Comparison of ENCODE assay signal across 14 cellular contexts in the genomic region with DNA sequence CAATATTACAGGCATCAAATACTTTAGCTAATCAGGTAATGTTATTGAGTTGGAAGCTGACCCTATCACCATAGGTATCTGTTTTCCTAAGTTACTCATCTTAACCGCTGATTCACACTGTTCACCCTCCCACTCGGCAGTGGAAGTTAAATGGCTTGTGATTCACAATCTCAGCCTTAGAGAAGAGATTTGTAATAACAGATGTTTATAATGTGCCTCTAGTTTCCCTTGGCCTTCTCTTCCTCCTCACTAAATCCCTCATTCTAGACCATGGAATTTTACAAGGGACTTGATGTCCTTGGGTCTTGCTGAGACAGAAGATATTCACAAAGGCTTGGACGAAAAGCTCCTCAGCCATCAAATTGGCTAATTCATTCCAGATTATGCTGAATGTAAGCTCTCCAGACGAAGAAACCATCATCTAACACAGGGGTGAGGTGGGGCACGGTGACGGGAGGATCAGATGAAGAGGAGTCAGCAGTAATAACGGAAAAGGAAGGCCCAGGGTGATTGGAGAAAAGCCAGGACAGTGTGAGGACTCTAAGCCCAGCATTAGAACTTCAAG.
DNase-seq lines count a peak whose midpoint lies in the region; ATAC-seq, FAIRE-seq and TF ChIP-seq lines count a peak whose summit lies in the region.
"Had no signal": no experiment of that assay in that cellular context is flagged by ENCODE, and none has a peak within 500 bp of the region (broad histone marks: within the 10 kb centered on the region; RNA-seq: fewer than 3 reads in every experiment).

No MANE protein-coding gene starts in this region.

- peak; percentile 76 for FAIRE-seq in endothelial cell of umbilical vein (lab: Jason Lieb, UNC)
- FAIRE-seq: HepG2 had no signal

- H3K23ac ChIP-seq in mesendoderm (ENCODE audit: low read length) = no peak overlapping the region

- ATAC-seq in omental fat pad (ENCODE audit: low FRiP score) = peak; percentile 90
- no peak for ATAC-seq in HG03025 (IDR thresholded peaks at IDR 0.05; ENCODE audit: low FRiP score, unreplicated experiment)
- ATAC-seq: HepG2 had no signal

- no peak overlapping the region for H4K5ac ChIP-seq in mesendoderm (ENCODE audit: low read length)

- H3K4me3 ChIP-seq in AG04450 (ENCODE audit: low read depth, low read length) (no peak overlapping the region), endothelial cell of umbilical vein (replicated peaks in 1 of 3; ENCODE audit: insufficient read depth in 1 of 3, low read depth in 1 of 3, low read length in 3 of 3) (no peak overlapping the region), mesendoderm (ENCODE audit: low read length) (no peak overlapping the region)

- H3K56ac ChIP-seq in mesendoderm (ENCODE audit: low read length) = no peak overlapping the region

- H2BK120ac ChIP-seq in mesendoderm (ENCODE audit: low read depth, low read length) = no peak overlapping the region

- H3K9me1 ChIP-seq in endothelial cell of umbilical vein (replicated peaks; ENCODE audit: control insufficient read depth, extremely low read depth, insufficient read depth, low read length) = no peaks in the 10 kb centered on the region

- H4K8ac ChIP-seq in mesendoderm (ENCODE audit: low read depth, low read length) = no peak overlapping the region

- H3K4ac ChIP-seq in mesendoderm (ENCODE audit: low read depth, low read length) = no peak overlapping the region

- H3K4me2 ChIP-seq in endothelial cell of umbilical vein (ENCODE audit: insufficient read depth, low read length) = no peak overlapping the region
- H3K4me2 ChIP-seq in mesendoderm (ENCODE audit: low read length) = no peak overlapping the region

- H3K9me3 ChIP-seq in AG04450 (ENCODE audit: control insufficient read depth, insufficient read depth, low read length) (no peaks in the 10 kb centered on the region), endothelial cell of umbilical vein (replicated peaks; ENCODE audit: control insufficient read depth, insufficient read depth, low read length) (no peaks in the 10 kb centered on the region)

- H3K79me2 ChIP-seq in endothelial cell of umbilical vein (ENCODE audit: control insufficient read depth, insufficient read depth, low read length) (no peaks in the 10 kb centered on the region), mesendoderm (ENCODE audit: control insufficient read depth, insufficient read depth, low read length) (no peaks in the 10 kb centered on the region)

- TF ChIP-seq CTCF in AG04450 (IDR thresholded peaks at IDR 0.05; ENCODE audit: low read depth, low read length) (no peak), endothelial cell of umbilical vein (IDR thresholded peaks at IDR 0.05; ENCODE audit: extremely low read depth in 1 of 2, insufficient read depth in 1 of 2, low read depth in 1 of 2, low read length in 2 of 2) (no peak), omental fat pad (IDR thresholded peaks at IDR 0.05) (no peak)

- peak overlapping the region; percentile 67 for H2AFZ ChIP-seq in endothelial cell of umbilical vein (ENCODE audit: low read depth, low read length)

- H3K27ac ChIP-seq in AG04450 (ENCODE audit: low read depth, low read length) = peak overlapping the region; percentile 40
- peak overlapping the region; percentile 15 for H3K27ac ChIP-seq in endothelial cell of umbilical vein (ENCODE audit: insufficient read depth, low read depth, low read length)
- no peak overlapping the region for H3K27ac ChIP-seq in mesendoderm (ENCODE audit: low read depth, low read length)

- intact Hi-C loops in endothelial cell of umbilical vein (cut with micrococcal nuclease) = no loop called here

- H3K4me1 ChIP-seq in endothelial cell of umbilical vein (ENCODE audit: control insufficient read depth, extremely low read depth, insufficient read depth, low read length) (peaks cover 7% of the 10 kb centered on the region), mesendoderm (ENCODE audit: control insufficient read depth, low read depth, low read length) (no peaks in the 10 kb centered on the region)

- no peaks in the 10 kb centered on the region for H4K20me1 ChIP-seq in endothelial cell of umbilical vein (replicated peaks; ENCODE audit: control insufficient read depth, extremely low read depth, insufficient read depth, low read length)

- no peak for TF ChIP-seq POLR2A in endothelial cell of umbilical vein (IDR thresholded peaks at IDR 0.05; ENCODE audit: low read depth, low read length)

- CTCF ChIA-PET in AG04450 (lab: Charles Lee) = no interaction called here
- CTCF ChIA-PET in endothelial cell of umbilical vein (lab: Charles Lee) = interaction anchor here (1.6 kb wide), 1 partner anchor 13 kb away, joined by 7 read pairs; no protein-coding TSS in a partner anchor

- H3K9ac ChIP-seq in endothelial cell of umbilical vein (replicated peaks; ENCODE audit: extremely low read depth, insufficient read depth, low read length) (no peak overlapping the region), mesendoderm (ENCODE audit: low read length) (no peak overlapping the region)

- H3K36me3 ChIP-seq in endothelial cell of umbilical vein (ENCODE audit: control insufficient read depth in 2 of 2, extremely low read depth in 1 of 2, insufficient read depth in 2 of 2, low read length in 2 of 2) (no peaks in the 10 kb centered on the region), mesendoderm (ENCODE audit: control insufficient read depth, insufficient read depth, low read length) (no peaks in the 10 kb centered on the region)

- POLR2A ChIA-PET in AG04450 (lab: Yijun Ruan, JAX) (no interaction called here), endothelial cell of umbilical vein (lab: Charles Lee) (no interaction called here)

- no peak overlapping the region for H2BK15ac ChIP-seq in mesendoderm (replicated peaks; ENCODE audit: low read depth)

- no peak overlapping the region for H3K18ac ChIP-seq in mesendoderm (ENCODE audit: low read length)

- dilution Hi-C loops in endothelial cell of umbilical vein (cut with MboI; ENCODE audit: extremely low pct_ligation_motif_present, low sequenced_read_pairs) = no loop called here

- H3K27me3 ChIP-seq in AG04450 (ENCODE audit: control insufficient read depth, insufficient read depth, low read length) = no peaks in the 10 kb centered on the region
- no peaks in the 10 kb centered on the region for H3K27me3 ChIP-seq in endothelial cell of umbilical vein (ENCODE audit: control insufficient read depth in 2 of 2, insufficient read depth in 2 of 2, low read length in 2 of 2)
- no peaks in the 10 kb centered on the region for H3K27me3 ChIP-seq in mesendoderm (ENCODE audit: insufficient read depth, low read length, poor library complexity)

- BruUV-seq in endothelial cell of umbilical vein (replicated peaks; lab: Mats Ljungman, UMichigan) = no TSS peak

- H3K79me1 ChIP-seq in mesendoderm (ENCODE audit: low read length) = no peaks in the 10 kb centered on the region

- DNase-seq in AG04450 (ENCODE audit: low read depth, low spot score) (peak; percentile 51), NCI-H226 (peak; percentile 86), endothelial cell of umbilical vein (ENCODE audit: low read depth, low spot score) (peak; percentile 47), omental fat pad (ENCODE audit: low spot score) (no peak), mesendoderm (no peak), DMS53 (lab: John Stamatoyannopoulos, UW) (no peak)
- no peak for DNase-seq in stimulated activated CD4-positive, alpha-beta T cell treated with anti-CD3 and anti-CD28 coated beads, Interleukin-1b, Interleukin-23, amount 100 ng/mL, for 48 hours
- DNase-seq: activated gamma-delta T cell treated with Interleukin-2 at 50 U/mL for 16 hours; effector CD4-positive, alpha-beta T cell; immature natural killer cell; NCI-H2171 treated with DMSO at 0.1 percent for 48 hours; Right ventricle myocardium superior had no signal

- no peak overlapping the region for H2BK5ac ChIP-seq in mesendoderm (ENCODE audit: low read length)

- WGBS in mesendoderm (ENCODE audit: extremely low coverage, insufficient coverage, low lambda C conversion rate) = no CpG with 5 or more reads among the region's 7 CpGs

- no peak overlapping the region for H2AK5ac ChIP-seq in mesendoderm (ENCODE audit: low read length)

TF ChIP-seq in endothelial cell of umbilical vein, 7 proteins besides CTCF, POLR2A, EP300 and RAD21:
- TF ChIP-seq MYC (IDR thresholded peaks at IDR 0.05; ENCODE audit: low read depth, low read length) (no peak), FOS (IDR thresholded peaks at IDR 0.05; ENCODE audit: borderline replicate concordance, insufficient read depth, low read length) (peak; percentile 64), GATA2 (IDR thresholded peaks at IDR 0.05; ENCODE audit: insufficient read depth, insufficient read length, low read depth, low read length) (peak; percentile 72)

Comparison
In these comparisons a context has a peak if more than half of its experiments do, and no peak if none do; other contexts are left out.
1. DNase-seq: peak in AG04450 (single experiment), NCI-H226 (single experiment) and endothelial cell of umbilical vein (single experiment); none in omental fat pad (single experiment), mesendoderm (single experiment), stimulated activated CD4-positive, alpha-beta T cell treated with anti-CD3 and anti-CD28 coated beads, Interleukin-1b, Interleukin-23, amount 100 ng/mL, for 48 hours (single experiment) and DMS53 (single experiment).